1 cellular context compared by ENCODE assay signal in the genomic region with DNA sequence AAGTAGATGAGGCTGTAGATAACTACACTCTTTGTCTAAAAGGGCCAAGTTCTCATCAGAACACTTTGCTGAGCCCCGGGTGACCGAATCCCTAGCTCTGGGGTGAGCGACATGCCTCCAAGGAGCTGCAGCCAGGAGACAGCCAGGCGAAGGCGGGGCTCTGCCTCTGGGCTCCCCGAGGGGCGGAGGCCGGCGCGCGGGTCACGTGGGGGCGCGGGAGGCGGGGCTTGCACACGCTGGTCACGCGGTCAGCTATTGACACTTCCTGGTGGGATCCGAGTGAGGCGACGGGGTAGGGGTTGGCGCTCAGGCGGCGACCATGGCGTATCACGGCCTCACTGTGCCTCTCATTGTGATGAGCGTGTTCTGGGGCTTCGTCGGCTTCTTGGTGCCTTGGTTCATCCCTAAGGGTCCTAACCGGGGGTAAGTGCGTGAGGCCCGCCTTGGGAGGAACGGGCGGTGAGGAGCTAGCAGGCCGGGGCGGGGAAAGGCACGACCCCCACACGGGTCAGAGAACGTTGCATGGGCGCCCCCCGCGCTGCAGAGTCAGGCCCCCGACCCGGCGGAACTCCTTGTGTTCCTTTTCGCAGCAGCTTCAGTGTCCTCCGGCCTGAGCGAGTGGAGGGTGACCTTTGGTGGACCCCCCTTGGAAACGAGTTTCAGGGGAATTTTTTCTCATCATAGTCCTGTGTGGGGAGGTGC.
A peak's percentile ranks its signal among the peaks of the same experiment; 100 is the strongest.
TF ChIP-seq lines count a peak whose summit lies in the region.

Gene ATP6V0E1, plus strand, starts transcription at position 230 of the 702 bp plus-strand sequence. Its CDS starts 90 bp downstream, at position 320.

TF ChIP-seq in HepG2, 621 proteins besides CTCF, POLR2A, EP300 and RAD21 (continued from another document and continues in another):
- TF ChIP-seq, protein P1, sequence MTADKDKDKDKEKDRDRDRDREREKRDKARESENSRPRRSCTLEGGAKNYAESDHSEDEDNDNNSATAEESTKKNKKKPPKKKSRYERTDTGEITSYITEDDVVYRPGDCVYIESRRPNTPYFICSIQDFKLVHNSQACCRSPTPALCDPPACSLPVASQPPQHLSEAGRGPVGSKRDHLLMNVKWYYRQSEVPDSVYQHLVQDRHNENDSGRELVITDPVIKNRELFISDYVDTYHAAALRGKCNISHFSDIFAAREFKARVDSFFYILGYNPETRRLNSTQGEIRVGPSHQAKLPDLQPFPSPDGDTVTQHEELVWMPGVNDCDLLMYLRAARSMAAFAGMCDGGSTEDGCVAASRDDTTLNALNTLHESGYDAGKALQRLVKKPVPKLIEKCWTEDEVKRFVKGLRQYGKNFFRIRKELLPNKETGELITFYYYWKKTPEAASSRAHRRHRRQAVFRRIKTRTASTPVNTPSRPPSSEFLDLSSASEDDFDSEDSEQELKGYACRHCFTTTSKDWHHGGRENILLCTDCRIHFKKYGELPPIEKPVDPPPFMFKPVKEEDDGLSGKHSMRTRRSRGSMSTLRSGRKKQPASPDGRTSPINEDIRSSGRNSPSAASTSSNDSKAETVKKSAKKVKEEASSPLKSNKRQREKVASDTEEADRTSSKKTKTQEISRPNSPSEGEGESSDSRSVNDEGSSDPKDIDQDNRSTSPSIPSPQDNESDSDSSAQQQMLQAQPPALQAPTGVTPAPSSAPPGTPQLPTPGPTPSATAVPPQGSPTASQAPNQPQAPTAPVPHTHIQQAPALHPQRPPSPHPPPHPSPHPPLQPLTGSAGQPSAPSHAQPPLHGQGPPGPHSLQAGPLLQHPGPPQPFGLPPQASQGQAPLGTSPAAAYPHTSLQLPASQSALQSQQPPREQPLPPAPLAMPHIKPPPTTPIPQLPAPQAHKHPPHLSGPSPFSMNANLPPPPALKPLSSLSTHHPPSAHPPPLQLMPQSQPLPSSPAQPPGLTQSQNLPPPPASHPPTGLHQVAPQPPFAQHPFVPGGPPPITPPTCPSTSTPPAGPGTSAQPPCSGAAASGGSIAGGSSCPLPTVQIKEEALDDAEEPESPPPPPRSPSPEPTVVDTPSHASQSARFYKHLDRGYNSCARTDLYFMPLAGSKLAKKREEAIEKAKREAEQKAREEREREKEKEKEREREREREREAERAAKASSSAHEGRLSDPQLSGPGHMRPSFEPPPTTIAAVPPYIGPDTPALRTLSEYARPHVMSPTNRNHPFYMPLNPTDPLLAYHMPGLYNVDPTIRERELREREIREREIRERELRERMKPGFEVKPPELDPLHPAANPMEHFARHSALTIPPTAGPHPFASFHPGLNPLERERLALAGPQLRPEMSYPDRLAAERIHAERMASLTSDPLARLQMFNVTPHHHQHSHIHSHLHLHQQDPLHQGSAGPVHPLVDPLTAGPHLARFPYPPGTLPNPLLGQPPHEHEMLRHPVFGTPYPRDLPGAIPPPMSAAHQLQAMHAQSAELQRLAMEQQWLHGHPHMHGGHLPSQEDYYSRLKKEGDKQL (CRISPR knock-in tag; IDR thresholded peaks at IDR 0.05; ENCODE audit: low read depth), result no peak
- TF ChIP-seq, protein P2, sequence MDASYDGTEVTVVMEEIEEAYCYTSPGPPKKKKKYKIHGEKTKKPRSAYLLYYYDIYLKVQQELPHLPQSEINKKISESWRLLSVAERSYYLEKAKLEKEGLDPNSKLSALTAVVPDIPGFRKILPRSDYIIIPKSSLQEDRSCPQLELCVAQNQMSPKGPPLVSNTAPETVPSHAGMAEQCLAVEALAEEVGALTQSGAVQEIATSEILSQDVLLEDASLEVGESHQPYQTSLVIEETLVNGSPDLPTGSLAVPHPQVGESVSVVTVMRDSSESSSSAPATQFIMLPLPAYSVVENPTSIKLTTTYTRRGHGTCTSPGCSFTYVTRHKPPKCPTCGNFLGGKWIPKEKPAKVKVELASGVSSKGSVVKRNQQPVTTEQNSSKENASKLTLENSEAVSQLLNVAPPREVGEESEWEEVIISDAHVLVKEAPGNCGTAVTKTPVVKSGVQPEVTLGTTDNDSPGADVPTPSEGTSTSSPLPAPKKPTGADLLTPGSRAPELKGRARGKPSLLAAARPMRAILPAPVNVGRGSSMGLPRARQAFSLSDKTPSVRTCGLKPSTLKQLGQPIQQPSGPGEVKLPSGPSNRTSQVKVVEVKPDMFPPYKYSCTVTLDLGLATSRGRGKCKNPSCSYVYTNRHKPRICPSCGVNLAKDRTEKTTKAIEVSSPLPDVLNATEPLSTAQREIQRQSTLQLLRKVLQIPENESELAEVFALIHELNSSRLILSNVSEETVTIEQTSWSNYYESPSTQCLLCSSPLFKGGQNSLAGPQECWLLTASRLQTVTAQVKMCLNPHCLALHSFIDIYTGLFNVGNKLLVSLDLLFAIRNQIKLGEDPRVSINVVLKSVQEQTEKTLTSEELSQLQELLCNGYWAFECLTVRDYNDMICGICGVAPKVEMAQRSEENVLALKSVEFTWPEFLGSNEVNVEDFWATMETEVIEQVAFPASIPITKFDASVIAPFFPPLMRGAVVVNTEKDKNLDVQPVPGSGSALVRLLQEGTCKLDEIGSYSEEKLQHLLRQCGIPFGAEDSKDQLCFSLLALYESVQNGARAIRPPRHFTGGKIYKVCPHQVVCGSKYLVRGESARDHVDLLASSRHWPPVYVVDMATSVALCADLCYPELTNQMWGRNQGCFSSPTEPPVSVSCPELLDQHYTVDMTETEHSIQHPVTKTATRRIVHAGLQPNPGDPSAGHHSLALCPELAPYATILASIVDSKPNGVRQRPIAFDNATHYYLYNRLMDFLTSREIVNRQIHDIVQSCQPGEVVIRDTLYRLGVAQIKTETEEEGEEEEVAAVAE (CRISPR knock-in tag; IDR thresholded peaks at IDR 0.05; ENCODE audit: borderline replicate concordance), result peak; percentile 56; the same call in 1 of the 2 replicates
- TF ChIP-seq SIN3B (IDR thresholded peaks at IDR 0.05; ENCODE audit: low read length) (no peak), ZC3H13 (CRISPR knock-in tag; IDR thresholded peaks at IDR 0.05) (no peak), HOXA5 (CRISPR knock-in tag; IDR thresholded peaks at IDR 0.05) (peak; percentile 72; the same call in 1 of the 2 replicates), ZNF274 (CRISPR knock-in tag; IDR thresholded peaks at IDR 0.05) (no peak), SOX13 (IDR thresholded peaks at IDR 0.05) (no peak), SOX13 (CRISPR knock-in tag; conservative IDR thresholded peaks at IDR 0.05 in 1 of 2, IDR thresholded peaks at IDR 0.05 in 1 of 2) (peak in 1 of 2 experiments; percentile 65; a peak in 2 of 4 replicates), GABPB1 (CRISPR knock-in tag; IDR thresholded peaks at IDR 0.05) (peak; percentile 82), ZNF660 (CRISPR knock-in tag; IDR thresholded peaks at IDR 0.05; ENCODE audit: borderline replicate concordance, low read depth) (no peak), ISX (CRISPR knock-in tag; conservative IDR thresholded peaks at IDR 0.05) (0 out of 2 replicates have a peak, but pooled peaks have one; percentile 47), ZNF564 (CRISPR knock-in tag; IDR thresholded peaks at IDR 0.05) (no peak), E2F5 (CRISPR knock-in tag; conservative IDR thresholded peaks at IDR 0.05) (no peak), U2AF2 (IDR thresholded peaks at IDR 0.05; ENCODE audit: low read depth, low read length) (no peak), JUN (CRISPR knock-in tag; IDR thresholded peaks at IDR 0.05) (0 out of 2 replicates have a peak, but pooled peaks have one; percentile 18), MXD3 (CRISPR knock-in tag; IDR thresholded peaks at IDR 0.05) (peak; percentile 52; the same call in 1 of the 2 replicates), ZNF17 (CRISPR knock-in tag; IDR thresholded peaks at IDR 0.05) (no peak), IRX3 (CRISPR knock-in tag; IDR thresholded peaks at IDR 0.05; ENCODE audit: borderline replicate concordance, low read depth) (no peak), KLF9 (CRISPR knock-in tag; IDR thresholded peaks at IDR 0.05; ENCODE audit: low read depth) (no peak), SMAD9 (CRISPR knock-in tag; IDR thresholded peaks at IDR 0.05) (no peak), MIER3 (CRISPR knock-in tag; IDR thresholded peaks at IDR 0.05; ENCODE audit: borderline replicate concordance) (no peak), MZF1 (CRISPR knock-in tag; IDR thresholded peaks at IDR 0.05; ENCODE audit: borderline replicate concordance) (no peak), GATAD2A (CRISPR knock-in tag; IDR thresholded peaks at IDR 0.05) (peak; percentile 29), ZNF567 (CRISPR knock-in tag; IDR thresholded peaks at IDR 0.05; ENCODE audit: borderline replicate concordance) (0 out of 2 replicates have a peak, but pooled peaks have one; percentile 59), SATB2 (CRISPR knock-in tag; IDR thresholded peaks at IDR 0.05) (no peak), PRPF4 (IDR thresholded peaks at IDR 0.05; ENCODE audit: low read depth, low read length, poor library complexity, severe bottlenecking) (no peak), ELF4 (CRISPR knock-in tag; IDR thresholded peaks at IDR 0.05; ENCODE audit: borderline replicate concordance) (peak; percentile 85; the same call in 1 of the 2 replicates), ZNF615 (CRISPR knock-in tag; IDR thresholded peaks at IDR 0.05; ENCODE audit: borderline replicate concordance) (no peak), REPIN1 (CRISPR knock-in tag; IDR thresholded peaks at IDR 0.05; ENCODE audit: borderline replicate concordance, low read depth) (no peak), ZNF883 (CRISPR knock-in tag; IDR thresholded peaks at IDR 0.05; ENCODE audit: not compliant biosample characterization) (peak; percentile 30), TAF1 (CRISPR knock-in tag; IDR thresholded peaks at IDR 0.05) (peak; percentile 77), SNAPC4 (CRISPR knock-in tag; IDR thresholded peaks at IDR 0.05) (no peak), RARG (CRISPR knock-in tag; IDR thresholded peaks at IDR 0.05; ENCODE audit: low read depth) (no peak), ZBTB7B (CRISPR knock-in tag; IDR thresholded peaks at IDR 0.05) (peak; percentile 78), ZNF501 (CRISPR knock-in tag; IDR thresholded peaks at IDR 0.05) (peak; percentile 50; the same call in 1 of the 2 replicates), ZNF841 (CRISPR knock-in tag; IDR thresholded peaks at IDR 0.05; ENCODE audit: borderline replicate concordance) (no peak), BRCA1 (CRISPR knock-in tag; IDR thresholded peaks at IDR 0.05) (0 out of 2 replicates have a peak, but pooled peaks have one; percentile 59), MTA3 (CRISPR knock-in tag; IDR thresholded peaks at IDR 0.05) (no peak), GFI1 (CRISPR knock-in tag; IDR thresholded peaks at IDR 0.05; ENCODE audit: borderline replicate concordance) (no peak), TP53 (CRISPR knock-in tag; conservative IDR thresholded peaks at IDR 0.05) (no peak), ZNF572 (CRISPR knock-in tag; IDR thresholded peaks at IDR 0.05) (no peak), SP1 (IDR thresholded peaks at IDR 0.05) (no peak), SP1 (CRISPR knock-in tag; IDR thresholded peaks at IDR 0.05) (peak; percentile 79), ZNF775 (CRISPR knock-in tag; IDR thresholded peaks at IDR 0.05; ENCODE audit: borderline replicate concordance) (no peak)
- TF ChIP-seq, protein P3, sequence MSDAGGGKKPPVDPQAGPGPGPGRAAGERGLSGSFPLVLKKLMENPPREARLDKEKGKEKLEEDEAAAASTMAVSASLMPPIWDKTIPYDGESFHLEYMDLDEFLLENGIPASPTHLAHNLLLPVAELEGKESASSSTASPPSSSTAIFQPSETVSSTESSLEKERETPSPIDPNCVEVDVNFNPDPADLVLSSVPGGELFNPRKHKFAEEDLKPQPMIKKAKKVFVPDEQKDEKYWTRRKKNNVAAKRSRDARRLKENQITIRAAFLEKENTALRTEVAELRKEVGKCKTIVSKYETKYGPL (CRISPR knock-in tag; IDR thresholded peaks at IDR 0.05), result no peak
- TF ChIP-seq, protein P4, sequence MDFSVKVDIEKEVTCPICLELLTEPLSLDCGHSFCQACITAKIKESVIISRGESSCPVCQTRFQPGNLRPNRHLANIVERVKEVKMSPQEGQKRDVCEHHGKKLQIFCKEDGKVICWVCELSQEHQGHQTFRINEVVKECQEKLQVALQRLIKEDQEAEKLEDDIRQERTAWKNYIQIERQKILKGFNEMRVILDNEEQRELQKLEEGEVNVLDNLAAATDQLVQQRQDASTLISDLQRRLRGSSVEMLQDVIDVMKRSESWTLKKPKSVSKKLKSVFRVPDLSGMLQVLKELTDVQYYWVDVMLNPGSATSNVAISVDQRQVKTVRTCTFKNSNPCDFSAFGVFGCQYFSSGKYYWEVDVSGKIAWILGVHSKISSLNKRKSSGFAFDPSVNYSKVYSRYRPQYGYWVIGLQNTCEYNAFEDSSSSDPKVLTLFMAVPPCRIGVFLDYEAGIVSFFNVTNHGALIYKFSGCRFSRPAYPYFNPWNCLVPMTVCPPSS (IDR thresholded peaks at IDR 0.05), result no peak
